8 cellular contexts compared by ENCODE assay signal in the genomic region with DNA sequence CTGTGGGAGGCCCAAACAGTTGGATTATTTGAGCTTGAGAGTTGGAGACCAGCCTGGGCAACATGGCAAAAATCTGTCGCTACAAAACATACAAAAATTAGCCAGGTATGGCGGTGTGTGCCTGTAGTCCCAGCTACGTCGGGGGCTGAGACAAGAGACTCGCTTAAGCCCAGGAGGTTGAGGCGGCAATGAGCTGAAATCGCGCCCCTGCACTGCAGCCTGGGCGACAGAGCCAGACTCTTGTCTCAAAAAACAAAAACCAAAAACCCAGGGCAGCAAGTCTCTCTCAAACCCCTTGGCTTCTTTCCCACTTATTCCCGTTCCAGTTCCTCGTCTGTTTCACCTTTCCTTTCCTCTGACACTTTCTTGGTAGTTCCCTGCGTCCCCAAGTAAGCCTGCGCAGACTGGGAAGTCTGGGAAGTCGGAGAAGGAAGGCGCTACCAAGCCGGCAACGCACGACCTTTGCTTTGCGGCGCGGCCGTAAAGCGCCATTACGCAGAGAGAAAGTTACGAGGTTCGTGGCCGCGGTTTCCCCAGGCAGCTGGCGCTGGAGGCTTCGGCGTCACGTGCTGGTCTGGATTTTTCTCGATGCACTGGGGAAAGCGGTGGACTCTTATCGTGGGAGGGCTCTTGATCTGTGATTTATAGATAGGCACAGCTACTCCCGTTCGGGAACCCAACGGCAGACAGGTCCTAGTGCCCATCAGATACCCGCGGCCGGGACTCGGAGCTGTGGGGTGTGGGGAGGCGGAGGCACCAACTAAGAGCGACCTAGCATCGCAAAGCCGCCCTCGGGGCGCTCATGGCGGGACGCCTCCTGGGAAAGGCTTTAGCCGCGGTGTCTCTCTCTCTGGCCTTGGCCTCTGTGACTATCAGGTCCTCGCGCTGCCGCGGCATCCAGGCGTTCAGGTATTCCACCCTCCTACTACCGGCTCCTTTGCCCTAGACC. TPM values are rescaled to one million over a fixed set of nuclear protein-coding genes. Genes with fewer than 3 reads are reported as not detected.
A peak's percentile ranks its signal among the peaks of the same experiment; 100 is the strongest.
DNase-seq lines count a peak whose midpoint lies in the region; ATAC-seq and TF ChIP-seq lines count a peak whose summit lies in the region.

A gene with protein sequence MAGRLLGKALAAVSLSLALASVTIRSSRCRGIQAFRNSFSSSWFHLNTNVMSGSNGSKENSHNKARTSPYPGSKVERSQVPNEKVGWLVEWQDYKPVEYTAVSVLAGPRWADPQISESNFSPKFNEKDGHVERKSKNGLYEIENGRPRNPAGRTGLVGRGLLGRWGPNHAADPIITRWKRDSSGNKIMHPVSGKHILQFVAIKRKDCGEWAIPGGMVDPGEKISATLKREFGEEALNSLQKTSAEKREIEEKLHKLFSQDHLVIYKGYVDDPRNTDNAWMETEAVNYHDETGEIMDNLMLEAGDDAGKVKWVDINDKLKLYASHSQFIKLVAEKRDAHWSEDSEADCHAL (plus strand): TSS at position 470 of the 949 bp plus-strand sequence. CDS start 333 bp downstream, at position 803.

- ATAC-seq in GM21528 (IDR thresholded peaks at IDR 0.05; ENCODE audit: low FRiP score, unreplicated experiment) = peak; percentile 87
- ATAC-seq in IMR-90 (ENCODE audit: low read depth) = peak; percentile 96

- dilution Hi-C loops in IMR-90 (cut with HindIII; ENCODE audit: low sequenced_read_pairs, unreplicated experiment) = no loop called here

- H2BK20ac ChIP-seq in IMR-90 (ENCODE audit: low read depth, low read length) = peak within 1 kb of the TSS; percentile 25; the same call in 1 of the 2 replicates

- peak within 1 kb of the TSS; percentile 95 for H3K4me2 ChIP-seq in IMR-90 (ENCODE audit: low read depth, low read length)

- 1% methylated on average over 18 of the region's 58 CpGs; no CpG with 5 or more reads in 1 of the 2 experiments for WGBS in IMR-90 (ENCODE audit: extremely low coverage in 2 of 2, insufficient read length in 1 of 2), 2 experiments

- peak within 1 kb of the TSS; percentile 78 for H3K27ac ChIP-seq in IMR-90 (ENCODE audit: insufficient read depth, low read length)

- H3K4ac ChIP-seq in IMR-90 (ENCODE audit: low read depth, low read length) = peak within 1 kb of the TSS; percentile 88

- TF ChIP-seq RAD21 in IMR-90 (IDR thresholded peaks at IDR 0.05; ENCODE audit: low read length) = 0 out of 2 replicates have a peak, but pooled peaks have one; percentile 1

- TF ChIP-seq POLR2A in IMR-90 (IDR thresholded peaks at IDR 0.05; ENCODE audit: low read depth, low read length) = peak; percentile 74

- in situ Hi-C loops in IMR-90 (cut with MboI; ENCODE audit: low sequenced_read_pairs) = no loop called here

- peak within 1 kb of the TSS; percentile 94 for H4K5ac ChIP-seq in IMR-90 (ENCODE audit: low read depth, low read length)

- TSS peak; percentile 73 for BruUV-seq in IMR-90 (replicated peaks; lab: Mats Ljungman, UMichigan)

- peak within 1 kb of the TSS; percentile 64 for H3K18ac ChIP-seq in IMR-90 (ENCODE audit: low read depth, low read length)

- peak within 1 kb of the TSS; percentile 90 for H4K91ac ChIP-seq in IMR-90 (ENCODE audit: insufficient read depth, low read depth, low read length)

- H3K27me3 ChIP-seq in IMR-90 (ENCODE audit: control insufficient read depth, insufficient read depth, low read length) = no peaks in the 10 kb centered on the region
- H3K27me3 ChIP-seq in mononuclear cell (ENCODE audit: insufficient read depth, low read length) = no peaks in the 10 kb centered on the region

- H2BK5ac ChIP-seq in IMR-90 (ENCODE audit: low read depth, low read length, poor library complexity, severe bottlenecking) = peak within 1 kb of the TSS; percentile 85

- peak within 1 kb of the TSS; percentile 99 for H2AFZ ChIP-seq in IMR-90 (replicated peaks; ENCODE audit: low read length, poor library complexity)

- DNase-seq in DMS114 treated with DMSO at 0.1 percent for 48 hours (lab: John Stamatoyannopoulos, UW; ENCODE audit: unreplicated experiment) (peak; percentile 77), IMR-90 (peak; percentile 96), OCI-M1 (lab: John Stamatoyannopoulos, UW) (peak; percentile 98), activated T-cell treated with anti-CD3 and anti-CD28 coated beads for 24 hours (ENCODE audit: low read depth) (peak; percentile 85), epidermal melanocyte (ENCODE audit: insufficient read length, low spot score) (peak; percentile 85)
- DNase-seq in stimulated activated CD8-positive, alpha-beta memory T cell treated with anti-CD3 and anti-CD28 coated beads, Interleukin-4, amount 100 ng/mL, for 1 hour (ENCODE audit: low read depth in 2 of 2, low spot score in 1 of 2) = peak; percentile 64 to 69

- no peaks in the 10 kb centered on the region; the same call in 1 of the 2 replicates for H4K20me1 ChIP-seq in IMR-90 (ENCODE audit: insufficient read depth, low read length)

- H2BK120ac ChIP-seq in IMR-90 (ENCODE audit: low read depth, low read length) = peak within 1 kb of the TSS; percentile 62

- peaks cover 4% of the 10 kb centered on the region for H3K4me1 ChIP-seq in IMR-90 (ENCODE audit: control insufficient read depth, insufficient read depth, low read length)
- H3K4me1 ChIP-seq in mononuclear cell (ENCODE audit: insufficient read depth, low read length) = peaks cover 19% of the 10 kb centered on the region

- H3K14ac ChIP-seq in IMR-90 (replicated peaks; ENCODE audit: low read depth, low read length) = peak within 1 kb of the TSS; percentile 89

- peak within 1 kb of the TSS; percentile 64 for H3K4me3 ChIP-seq in IMR-90 (ENCODE audit: insufficient read depth, low read depth, low read length)
- peak within 1 kb of the TSS; percentile 81 for H3K4me3 ChIP-seq in mononuclear cell (ENCODE audit: low read length)

- H2AK9ac ChIP-seq in IMR-90 (replicated peaks; ENCODE audit: low read depth, low read length, poor library complexity) = peak within 1 kb of the TSS; percentile 98

- H3K56ac ChIP-seq in IMR-90 (ENCODE audit: extremely low read depth, insufficient read depth, low read length) = peak within 1 kb of the TSS; percentile 89

- H3K79me1 ChIP-seq in IMR-90 (ENCODE audit: low read depth in 1 of 2, low read length in 2 of 2) = peaks cover 16 to 41% of the 10 kb centered on the region in 2 experiments

- intact Hi-C loops in IMR-90 (cut with micrococcal nuclease) = loop anchor here (2.0 to 5.0 kb wide), 2 partner anchors 32 to 45 kb away; partner anchors contain the start of gene HSD17B11

- peak within 1 kb of the TSS; percentile 63 for H2AK5ac ChIP-seq in IMR-90 (ENCODE audit: low read depth, low read length)

- no peaks in the 10 kb centered on the region for H3K36me3 ChIP-seq in IMR-90 (ENCODE audit: control insufficient read depth, insufficient read depth, low read length)

- no peak for TF ChIP-seq CTCF in IMR-90 (conservative IDR thresholded peaks at IDR 0.05; ENCODE audit: low read depth, low read length)

- H3K9me3 ChIP-seq in IMR-90 (ENCODE audit: control insufficient read depth, insufficient read depth, low read length) (no peaks in the 10 kb centered on the region), mononuclear cell (ENCODE audit: low read depth, low read length) (no peaks in the 10 kb centered on the region)

- H2BK15ac ChIP-seq in IMR-90 (ENCODE audit: low read depth, low read length) = no peak within 1 kb of the TSS; the same call in 2 of the 3 replicates

- H4K8ac ChIP-seq in IMR-90 (ENCODE audit: low read depth in 2 of 2, low read length in 2 of 2) = peak within 1 kb of the TSS; percentile 98 to 100

- POLR2A ChIA-PET in IMR-90 (lab: Charles Lee; ENCODE audit: unreplicated experiment) = interaction anchor here (1.9 kb wide), 1 partner anchor 32 kb away, joined by 8 read pairs; the partner anchor contains the start of gene HSD17B11

- H3K9ac ChIP-seq in IMR-90 (ENCODE audit: low read depth, low read length) = peak within 1 kb of the TSS; percentile 95

- CTCF ChIA-PET in IMR-90 (lab: Yijun Ruan, JAX) = interaction anchor here (1.7 kb wide), 1 partner anchor 47 kb away, joined by 6 read pairs; no protein-coding TSS in a partner anchor

- H3K9me1 ChIP-seq in IMR-90 (ENCODE audit: insufficient read depth, low read length) = no peaks in the 10 kb centered on the region; the same call in 1 of the 2 replicates

- H3K23ac ChIP-seq in IMR-90 (ENCODE audit: low read depth, low read length) = peak within 1 kb of the TSS; percentile 82

TF ChIP-seq in IMR-90, 13 proteins besides CTCF, POLR2A, EP300 and RAD21:
- TF ChIP-seq MXI1 (IDR thresholded peaks at IDR 0.05; ENCODE audit: borderline replicate concordance, low read depth, low read length) = peak; percentile 60; the same call in 1 of the 2 replicates
- TF ChIP-seq, protein P1, sequence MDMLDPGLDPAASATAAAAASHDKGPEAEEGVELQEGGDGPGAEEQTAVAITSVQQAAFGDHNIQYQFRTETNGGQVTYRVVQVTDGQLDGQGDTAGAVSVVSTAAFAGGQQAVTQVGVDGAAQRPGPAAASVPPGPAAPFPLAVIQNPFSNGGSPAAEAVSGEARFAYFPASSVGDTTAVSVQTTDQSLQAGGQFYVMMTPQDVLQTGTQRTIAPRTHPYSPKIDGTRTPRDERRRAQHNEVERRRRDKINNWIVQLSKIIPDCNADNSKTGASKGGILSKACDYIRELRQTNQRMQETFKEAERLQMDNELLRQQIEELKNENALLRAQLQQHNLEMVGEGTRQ (IDR thresholded peaks at IDR 0.05; ENCODE audit: low read depth, low read length) = peak; percentile 97
- no peak for TF ChIP-seq CHD1 (IDR thresholded peaks at IDR 0.05; ENCODE audit: low read depth, low read length)
- TF ChIP-seq MAZ (IDR thresholded peaks at IDR 0.05; ENCODE audit: borderline replicate concordance, low read depth, low read length) = peak; percentile 32; the same call in 1 of the 2 replicates
- TF ChIP-seq BHLHE40 (IDR thresholded peaks at IDR 0.05; ENCODE audit: low read depth, low read length) = peak; percentile 93

RNA-seq across cellular contexts. Expression of the gene that starts here (rescaled TPM):
- total RNA-seq in IMR-90 (2012; rRNA removed) (10.0 and 14.2 TPM in 2 replicates), mononuclear cell (3.1 TPM)
- 19.3 and 23.5 TPM in 2 replicates for polyA plus RNA-seq in IMR-90 (2012; rRNA removed)
- polyA plus RNA-seq in IMR-90 (2012; cell fraction: cytosol; rRNA removed) = 16.4 and 19.1 TPM in 2 replicates
- 9.4 and 18.5 TPM in 2 replicates for polyA plus RNA-seq in IMR-90 (2012; cell fraction: nucleus; rRNA removed; ENCODE audit: low replicate concordance)

Comparison
In these comparisons a context has a peak if more than half of its experiments do, and no peak if none do; other contexts are left out.
1. Peak in every context shown above with its lines: DNase-seq, ATAC-seq, H3K4me3 ChIP-seq and H3K27ac ChIP-seq.